Comparison of ENCODE assay signal across 11 cellular contexts in the genomic region with DNA sequence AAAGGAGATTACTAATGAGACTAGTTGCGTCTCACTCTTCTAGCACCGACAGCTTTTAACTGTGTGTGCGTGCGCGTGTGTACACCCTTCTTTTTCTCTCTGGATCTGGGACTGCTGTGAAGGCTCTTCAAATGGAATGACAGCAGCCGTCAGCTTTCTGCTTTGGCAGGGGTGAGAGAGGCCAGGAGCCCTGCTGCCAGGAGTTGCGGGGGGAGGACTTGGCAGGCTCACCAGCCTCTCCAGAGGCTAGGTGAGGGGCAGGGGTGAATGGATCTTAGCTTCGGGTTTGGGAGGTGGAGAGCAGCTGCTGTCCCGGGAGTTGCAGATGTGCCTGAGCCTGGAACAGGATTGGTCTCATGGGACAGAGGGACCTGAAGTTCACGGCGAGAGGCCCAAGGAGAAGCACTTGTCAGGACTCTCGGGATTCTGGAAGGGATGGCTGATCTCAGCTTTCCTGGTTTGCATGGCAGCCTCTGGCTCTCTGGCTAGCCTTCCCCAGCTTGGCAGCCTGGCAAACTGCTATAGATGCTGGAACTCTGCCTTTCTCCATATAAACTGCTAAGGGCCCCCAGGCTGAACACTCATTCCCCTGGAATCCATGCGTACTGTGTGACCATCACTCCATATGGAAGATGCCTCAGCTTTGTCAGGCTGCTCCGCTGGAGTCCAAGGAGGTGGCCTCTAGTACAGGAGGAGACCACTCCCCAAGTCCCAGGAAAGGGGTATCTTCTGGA. TPM values are rescaled to one million over a fixed set of nuclear protein-coding genes. Genes with fewer than 3 reads are reported as not detected.
DNase-seq lines count a peak whose midpoint lies in the region; ATAC-seq and TF ChIP-seq lines count a peak whose summit lies in the region.
"Had no signal": no experiment of that assay in that cellular context is flagged by ENCODE, and none has a peak within 500 bp of the region (broad histone marks: within the 10 kb centered on the region; RNA-seq: fewer than 3 reads in every experiment).

No MANE protein-coding gene starts in this region.

- H3K4me1 Mint-ChIP-seq in activated T-cell treated with anti-CD3 and anti-CD28 coated beads, Interleukin-2, amount 50 U/mL, for 72 hours (ENCODE audit: low read depth) = peaks cover 61% of the 10 kb centered on the region
- no peaks in the 10 kb centered on the region for H3K4me1 Mint-ChIP-seq in endodermal cell

- H3K9me3 ChIP-seq in lung (ENCODE audit: control insufficient read depth in 2 of 2, insufficient read depth in 1 of 2, low read length in 1 of 2) (no peaks in the 10 kb centered on the region), thyroid gland (no peaks in the 10 kb centered on the region), endodermal cell (ENCODE audit: control insufficient read depth, low read length) (no peaks in the 10 kb centered on the region)
- H3K9me3 ChIP-seq: mucosa of descending colon had no signal

- no peak for TF ChIP-seq POLR2A in thyroid gland (IDR thresholded peaks at IDR 0.05)

- H3K9ac ChIP-seq in endodermal cell (ENCODE audit: extremely low read depth, low read length, poor library complexity, severe bottlenecking) = no peak overlapping the region

- H3K36me3 Mint-ChIP-seq in activated T-cell treated with anti-CD3 and anti-CD28 coated beads, Interleukin-2, amount 50 U/mL, for 72 hours (ENCODE audit: insufficient read depth in 2 of 2) = peaks cover 4 to 18% of the 10 kb centered on the region in 2 donors
- H3K36me3 Mint-ChIP-seq in endodermal cell (ENCODE audit: low read depth) = peaks cover 28% of the 10 kb centered on the region

- H3K27me3 Mint-ChIP-seq in activated T-cell treated with anti-CD3 and anti-CD28 coated beads, Interleukin-2, amount 50 U/mL, for 72 hours (ENCODE audit: low read depth) = no peaks in the 10 kb centered on the region
- no peaks in the 10 kb centered on the region for H3K27me3 Mint-ChIP-seq in endodermal cell (ENCODE audit: insufficient read depth)

- TF ChIP-seq CTCF in lung (IDR thresholded peaks at IDR 0.05; ENCODE audit: control extremely low read depth, extremely low read depth) (no peak), thyroid gland (IDR thresholded peaks at IDR 0.05) (no peak), endodermal cell (conservative IDR thresholded peaks at IDR 0.05) (no peak)

- H3K36me3 ChIP-seq in lung (ENCODE audit: control insufficient read depth in 2 of 2, insufficient read depth in 2 of 2, low read length in 2 of 2) = peaks cover 0 to 30% of the 10 kb centered on the region in 2 donors
- H3K36me3 ChIP-seq in thyroid gland = peaks cover 8 to 14% of the 10 kb centered on the region in 2 donors
- H3K36me3 ChIP-seq in endodermal cell (ENCODE audit: control insufficient read depth, insufficient read depth, low read length) = peaks cover 20% of the 10 kb centered on the region

- no peak for DNase-seq in activated T-cell treated with anti-CD3 and anti-CD28 coated beads, Interleukin-2, amount 50 U/mL, for 72 hours
- no peak for DNase-seq in activated T-cell treated with anti-CD3 and anti-CD28 coated beads, Interleukin-2, amount 50 U/mL, for 48 hours
- DNase-seq in caudate nucleus (lab: John Stamatoyannopoulos, UW) (no peak), lung (ENCODE audit: low spot score) (no peak), thyroid gland (no peak), NCI-H1105 (lab: John Stamatoyannopoulos, UW) (no peak), endodermal cell (no peak), SW480 (ENCODE audit: low spot score) (no peak)
- DNase-seq: mucosa of descending colon; NCI-H524; stimulated activated CD4-positive, alpha-beta T cell treated with anti-CD3 and anti-CD28 coated beads, Interleukin-4, amount 100 ng/mL, for 4 hours had no signal

- 84 to 86% methylated on average over 13 to 14 of the region's 14 CpGs for WGBS in lung, 2 donors
- WGBS in thyroid gland, 2 donors = 83 to 85% methylated on average over 12 to 13 of the region's 14 CpGs
- 90 to 94% methylated on average over 10 to 14 of the region's 14 CpGs for WGBS in endodermal cell (ENCODE audit: insufficient coverage in 1 of 2, insufficient read length in 1 of 2), 2 experiments

- peak overlapping the region; percentile 64 for H3K27ac ChIP-seq in caudate nucleus (ENCODE audit: low read depth, low read length)
- H3K27ac ChIP-seq in lung (ENCODE audit: low read depth in 1 of 2, low read length in 1 of 2) = peak overlapping the region; percentile 73 to 85
- peak overlapping the region; percentile 37 to 70 (median 39) for H3K27ac ChIP-seq in thyroid gland
- H3K27ac ChIP-seq in endodermal cell (ENCODE audit: low read depth, low read length) = no peak overlapping the region

- peak overlapping the region in 1 of 2 donors; percentile 6 for H3K4me3 Mint-ChIP-seq in activated T-cell treated with anti-CD3 and anti-CD28 coated beads, Interleukin-2, amount 50 U/mL, for 72 hours
- no peak overlapping the region for H3K4me3 Mint-ChIP-seq in endodermal cell

- H3K27ac Mint-ChIP-seq in activated T-cell treated with anti-CD3 and anti-CD28 coated beads, Interleukin-2, amount 50 U/mL, for 72 hours = peak overlapping the region; percentile 9
- no peak overlapping the region for H3K27ac Mint-ChIP-seq in endodermal cell

- intact Hi-C loops in thyroid gland (cut with DNase I) = no loop called here

- no peak for ATAC-seq in activated T-cell treated with anti-CD3 and anti-CD28 coated beads, Interleukin-2, amount 50 U/mL, for 72 hours (replicated peaks in 1 of 2)
- no peak for ATAC-seq in lung (ENCODE audit: insufficient read depth, low FRiP score)
- ATAC-seq: mucosa of descending colon had no signal

- peaks cover 15% of the 10 kb centered on the region in 2 donors for H3K4me1 ChIP-seq in lung (ENCODE audit: control insufficient read depth in 2 of 2, insufficient read depth in 2 of 2, low read length in 2 of 2)
- H3K4me1 ChIP-seq in thyroid gland = peaks cover 0 to 29% of the 10 kb centered on the region in 2 donors
- H3K4me1 ChIP-seq in endodermal cell (ENCODE audit: control insufficient read depth, insufficient read depth, low read length) = no peaks in the 10 kb centered on the region

- H3K4me3 ChIP-seq in lung (no peak overlapping the region), thyroid gland (replicated peaks in 1 of 3) (no peak overlapping the region), endodermal cell (ENCODE audit: low read length) (no peak overlapping the region)
- H3K4me3 ChIP-seq: mucosa of descending colon had no signal

- H3K27me3 ChIP-seq in lung (ENCODE audit: control insufficient read depth, insufficient read depth) (no peaks in the 10 kb centered on the region), thyroid gland (no peaks in the 10 kb centered on the region), endodermal cell (ENCODE audit: control insufficient read depth, insufficient read depth, low read length, poor library complexity, severe bottlenecking) (no peaks in the 10 kb centered on the region)

- no peaks in the 10 kb centered on the region for H3K9me3 Mint-ChIP-seq in activated T-cell treated with anti-CD3 and anti-CD28 coated beads, Interleukin-2, amount 50 U/mL, for 72 hours
- H3K9me3 Mint-ChIP-seq in endodermal cell = no peaks in the 10 kb centered on the region

RNA-seq across cellular contexts. Expression of a gene that starts 16.6 kb away (rescaled TPM):
- 10 to 100 TPM; 37.8 to 48.0 TPM for total RNA-seq in activated T-cell treated with anti-CD3 and anti-CD28 coated beads, Interleukin-2, amount 50 U/mL, for 72 hours
- 10 to 100 TPM; 36.1 to 51.2 TPM for total RNA-seq in lung
- 100 to 1,000 TPM in 1 of 2 donors, 10 to 100 TPM in 1; 59.7 to 105 TPM for polyA plus RNA-seq in lung
- 100 to 1,000 TPM in 3 of 4 donors, 10 to 100 TPM in 1; 74.3 to 135 (median 122) TPM for total RNA-seq in thyroid gland
- total RNA-seq in endodermal cell = 10 to 100 TPM; 21.1 to 24.9 TPM
- polyA plus RNA-seq in endodermal cell (2013, experiment 1 of 2) = 17.6 TPM
- 12.9 TPM for polyA plus RNA-seq in endodermal cell (2013, experiment 2 of 2)

RNA-seq across cellular contexts. Expression of a gene that starts 19.2 kb away (rescaled TPM):
- 1 to 10 TPM in 1 of 2 donors, under 1 TPM in 1; 0.48 to 2.0 TPM for total RNA-seq in activated T-cell treated with anti-CD3 and anti-CD28 coated beads, Interleukin-2, amount 50 U/mL, for 72 hours
- total RNA-seq in lung = under 1 TPM; 0.26 to 0.77 TPM
- under 1 TPM; 0.13 to 0.24 TPM for polyA plus RNA-seq in lung
- total RNA-seq in thyroid gland = under 1 TPM in 3 of 4 donors, not detected in 1; 0.20 to 0.81 (median 0.45) TPM
- total RNA-seq in endodermal cell = 1 to 10 TPM; 3.9 to 7.4 TPM
- 6.0 TPM for polyA plus RNA-seq in endodermal cell (2013, experiment 1 of 2)
- 4.7 TPM for polyA plus RNA-seq in endodermal cell (2013, experiment 2 of 2)
